8 cellular contexts compared by ENCODE assay signal in the genomic region with DNA sequence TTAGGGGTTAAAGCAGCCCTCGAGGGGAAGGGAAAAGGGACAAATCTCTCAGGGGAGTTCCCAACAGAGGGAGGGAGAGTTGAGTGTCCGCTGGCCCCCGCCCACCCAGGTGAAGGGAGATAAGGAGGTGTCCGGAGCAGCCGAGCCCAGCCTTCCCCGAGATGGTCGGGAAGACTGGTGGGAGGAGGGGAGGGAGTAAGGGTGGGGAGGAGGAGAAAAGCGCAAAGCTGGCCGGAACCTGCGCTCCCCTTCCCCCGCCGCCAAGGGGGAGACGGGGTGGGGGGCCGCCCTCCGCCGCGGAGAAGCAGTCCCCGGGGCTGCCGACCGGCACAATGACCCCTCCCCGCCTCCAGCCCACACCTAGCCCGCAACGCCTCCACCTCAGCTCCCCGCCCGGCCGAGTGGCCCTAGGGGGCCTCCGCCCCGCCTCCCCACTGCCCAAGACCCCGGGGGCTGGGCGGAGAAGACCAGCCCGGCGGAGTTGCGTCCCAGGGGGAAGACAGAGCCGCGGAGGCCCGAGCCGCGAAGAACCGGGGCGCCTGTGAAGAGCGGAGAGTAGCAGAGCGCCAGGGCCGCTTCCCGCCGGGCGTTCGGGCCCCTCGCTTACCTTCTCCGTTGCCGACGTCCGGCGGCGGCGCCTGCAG. TPM values are rescaled to one million over a fixed set of nuclear protein-coding genes. Genes with fewer than 3 reads are reported as not detected.
DNase-seq lines count a peak whose midpoint lies in the region; ATAC-seq and TF ChIP-seq lines count a peak whose summit lies in the region.

No MANE protein-coding gene starts in this region.

- H3K27ac Mint-ChIP-seq in activated naive CD4-positive, alpha-beta T cell treated with anti-CD3 and anti-CD28 coated beads, Interleukin-2, amount 10 ng/mL, durations not matched to agents 7 days and 5 days, result peak overlapping the region; percentile 97

- TF ChIP-seq CTCF in PC-3 (conservative IDR thresholded peaks at IDR 0.05; ENCODE audit: low read depth, low read length), result no peak

- peak; percentile 16 for ATAC-seq in GM18867 (IDR thresholded peaks at IDR 0.05; ENCODE audit: unreplicated experiment)
- ATAC-seq in HG03139 (IDR thresholded peaks at IDR 0.05; ENCODE audit: unreplicated experiment), result peak; percentile 3
- ATAC-seq in PC-3, result peak; percentile 16

- no peaks in the 10 kb centered on the region for H3K9me2 ChIP-seq in PC-3 (replicated peaks; ENCODE audit: low read length)

- peak overlapping the region; percentile 86 for H2AFZ ChIP-seq in PC-3 (ENCODE audit: low read length)

- no peaks in the 10 kb centered on the region for H3F3A ChIP-seq in PC-3 (ENCODE audit: low read length, unreplicated experiment)

- H3K9ac ChIP-seq in PC-3 (ENCODE audit: low read length), result peak overlapping the region; percentile 86

- peaks cover 5% of the 10 kb centered on the region for H3K27me3 Mint-ChIP-seq in activated naive CD4-positive, alpha-beta T cell treated with anti-CD3 and anti-CD28 coated beads, Interleukin-2, amount 10 ng/mL, durations not matched to agents 7 days and 5 days

- H3K9me3 ChIP-seq in PC-3 (ENCODE audit: low read length), result no peaks in the 10 kb centered on the region

- peaks cover 9% of the 10 kb centered on the region for H4K20me1 ChIP-seq in PC-3 (ENCODE audit: low read length)

- H3K4me1 Mint-ChIP-seq in activated naive CD4-positive, alpha-beta T cell treated with anti-CD3 and anti-CD28 coated beads, Interleukin-2, amount 10 ng/mL, durations not matched to agents 7 days and 5 days, result peaks cover 29% of the 10 kb centered on the region

- CTCF ChIA-PET in PC-3 (lab: Charles Lee), result no interaction called here
- CTCF ChIA-PET in activated naive CD4-positive, alpha-beta T cell treated with anti-CD3 and anti-CD28 coated beads, Interleukin-2, amount 10 ng/mL, durations not matched to agents 7 days and 5 days (lab: Charles Lee), result interaction anchor here (1.0 to 2.7 kb wide), 4 partner anchors 30 to 223 kb away, joined by 3 to 14 read pairs (median 4); a partner anchor contains a TSS

- no peaks in the 10 kb centered on the region for H3K9me3 Mint-ChIP-seq in activated naive CD4-positive, alpha-beta T cell treated with anti-CD3 and anti-CD28 coated beads, Interleukin-2, amount 10 ng/mL, durations not matched to agents 7 days and 5 days

- DNase-seq in AG08395 (ENCODE audit: low spot score) (peak; percentile 18), PC-3 (peak; percentile 35), cardiac septum (ENCODE audit: low spot score) (peak; percentile 78), posterior cingulate gyrus (peak in 7 of 10 donors; percentile 29 to 85 (median 39)), dedifferentiated amniotic fluid mesenchymal stem cell (ENCODE audit: extremely low spot score) (no peak)
- peak; percentile 52 for DNase-seq in activated naive CD4-positive, alpha-beta T cell treated with anti-CD3 and anti-CD28 coated beads, Interleukin-2, amount 10 ng/mL, durations not matched to agents 7 days and 5 days

- peak overlapping the region; percentile 34 for H3K27ac ChIP-seq in PC-3 (ENCODE audit: low read length)

- no peaks in the 10 kb centered on the region for H3K27me3 ChIP-seq in PC-3 (ENCODE audit: low read length)

- H3K4me2 ChIP-seq in PC-3 (ENCODE audit: low read length), result peak overlapping the region; percentile 84

- H3K4me1 ChIP-seq in PC-3 (ENCODE audit: insufficient read depth, low read length), result peaks cover 17% of the 10 kb centered on the region; the same call in 1 of the 2 replicates

- no TSS peak for BruUV-seq in PC-3 (replicated peaks; lab: Mats Ljungman, UMichigan)

- H3K4me3 Mint-ChIP-seq in activated naive CD4-positive, alpha-beta T cell treated with anti-CD3 and anti-CD28 coated beads, Interleukin-2, amount 10 ng/mL, durations not matched to agents 7 days and 5 days, result peak overlapping the region; percentile 96

- peak overlapping the region; percentile 97 for H3K4me3 ChIP-seq in PC-3 (ENCODE audit: low read length)

- H3K79me2 ChIP-seq in PC-3 (ENCODE audit: low read length), result peaks cover 54% of the 10 kb centered on the region

- POLR2A ChIA-PET in PC-3 (lab: Charles Lee; ENCODE audit: unreplicated experiment), result no interaction called here

- peaks cover 11% of the 10 kb centered on the region for H3K36me3 Mint-ChIP-seq in activated naive CD4-positive, alpha-beta T cell treated with anti-CD3 and anti-CD28 coated beads, Interleukin-2, amount 10 ng/mL, durations not matched to agents 7 days and 5 days

- 0 out of 2 replicates have a peak, but pooled peaks cover 4% of the 10 kb centered on the region for H3K36me3 ChIP-seq in PC-3 (ENCODE audit: low read depth, low read length)

- intact Hi-C loops in PC-3 (cut with micrococcal nuclease) (loop anchor here (1.0 kb wide), 1 partner anchor 174 kb away; a partner anchor contains a TSS), cardiac septum (cut with DNase I) (loop anchor here (1.0 to 5.0 kb wide), 3 partner anchors 175 to 227 kb away; no protein-coding TSS in a partner anchor), posterior cingulate gyrus (cut with DNase I) (loop anchor here (1.0 to 10.0 kb wide), 3 partner anchors 174 to 225 kb away; a partner anchor contains a TSS)

RNA-seq across cellular contexts. Expression of a gene that starts 0.5 kb away (rescaled TPM):
- total RNA-seq in PC-3 (2014; rRNA removed) (30.0 and 58.7 TPM in 2 replicates), cardiac septum (52.3 TPM)

RNA-seq across cellular contexts. Expression of a gene that starts 0.9 kb away (rescaled TPM):
- total RNA-seq in PC-3 (2014; rRNA removed), result 14.4 and 18.0 TPM in 2 replicates
- total RNA-seq in cardiac septum, result 38.5 TPM
